ENCODE assay signal across 2 cellular contexts in the genomic region with DNA sequence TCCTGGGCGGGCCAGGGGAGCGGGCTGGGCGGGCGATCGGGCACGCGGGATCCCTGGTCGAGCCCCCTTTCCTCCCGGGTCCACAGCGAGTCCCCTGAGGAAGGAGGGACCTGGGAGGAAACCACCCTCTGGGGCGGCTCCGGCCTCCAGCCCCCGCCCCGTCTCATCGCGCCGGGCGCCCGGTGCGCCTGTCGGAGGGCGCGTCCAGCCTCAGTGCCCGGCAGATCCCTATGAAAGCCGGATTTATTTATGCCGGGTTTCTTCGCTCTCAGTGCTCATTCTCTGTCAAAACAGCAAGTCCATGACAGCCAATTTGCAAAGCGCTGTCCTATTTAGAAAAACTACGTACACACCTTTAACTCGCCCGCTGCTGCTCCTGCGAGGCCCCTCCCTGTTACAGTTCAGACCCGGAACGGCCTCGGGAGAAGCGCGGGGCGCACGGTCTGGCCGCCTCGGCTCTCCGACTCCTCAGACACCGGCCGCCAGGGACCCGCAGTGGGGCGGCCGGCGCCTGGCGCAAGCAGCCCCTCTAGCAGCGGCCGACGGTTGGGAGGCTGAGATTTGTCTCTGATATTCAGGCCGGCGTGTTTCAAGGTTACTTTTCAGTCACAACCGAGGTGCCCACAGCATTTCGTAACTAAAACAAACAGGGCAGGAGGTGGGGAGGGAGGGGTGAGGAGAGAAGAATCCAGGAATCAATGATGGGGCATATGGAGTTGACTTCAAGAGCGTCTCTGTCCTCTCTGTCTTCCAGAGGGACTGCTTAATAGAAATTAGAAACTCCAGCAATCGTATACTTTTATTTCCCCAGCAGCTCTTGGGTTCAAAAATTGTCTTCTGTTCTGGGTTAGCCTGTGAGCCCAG.
TF ChIP-seq lines count a peak whose summit lies in the region.

No MANE protein-coding gene starts in this region.

TF ChIP-seq in GM23338, 12 proteins besides CTCF, POLR2A, EP300 and RAD21:
- TF ChIP-seq EZH2 (IDR thresholded peaks at IDR 0.05; ENCODE audit: low read depth, unreplicated experiment) (peak; percentile 97), ZNF331 (CRISPR knock-in tag; IDR thresholded peaks at IDR 0.05; ENCODE audit: low read depth) (no peak)

TF ChIP-seq in endothelial cell of umbilical vein, 7 proteins besides CTCF, POLR2A, EP300 and RAD21:
- TF ChIP-seq JUN (IDR thresholded peaks at IDR 0.05; ENCODE audit: borderline replicate concordance, insufficient read depth, insufficient read length, low read depth) (no peak), EZH2 (IDR thresholded peaks at IDR 0.05; ENCODE audit: borderline replicate concordance, low read depth, low read length, severe bottlenecking) (peak; percentile 97), MYC (IDR thresholded peaks at IDR 0.05; ENCODE audit: low read depth, low read length) (no peak), GATA2 (IDR thresholded peaks at IDR 0.05; ENCODE audit: insufficient read depth, insufficient read length, low read depth, low read length) (no peak)
